Comparison of ENCODE assay signal across 1 cellular context in genomic region chr1:201543871-201544521, GRCh38.
TF ChIP-seq lines count a peak whose summit lies in the region.

No MANE protein-coding gene starts in this region.

TF ChIP-seq in endothelial cell of umbilical vein, 7 proteins besides CTCF, POLR2A, EP300 and RAD21:
- TF ChIP-seq MAX (IDR thresholded peaks at IDR 0.05; ENCODE audit: insufficient read depth, insufficient read length) (no peak), FOS (IDR thresholded peaks at IDR 0.05; ENCODE audit: borderline replicate concordance, insufficient read depth, low read length) (no peak), JUN (IDR thresholded peaks at IDR 0.05; ENCODE audit: borderline replicate concordance, insufficient read depth, insufficient read length, low read depth) (no peak), POLR2AphosphoS5 (IDR thresholded peaks at IDR 0.05; ENCODE audit: insufficient read depth, low read depth, low read length) (no peak), GATA2 (IDR thresholded peaks at IDR 0.05; ENCODE audit: insufficient read depth, insufficient read length, low read depth, low read length) (no peak), MYC (IDR thresholded peaks at IDR 0.05; ENCODE audit: low read depth, low read length) (no peak), EZH2 (IDR thresholded peaks at IDR 0.05; ENCODE audit: borderline replicate concordance, low read depth, low read length, severe bottlenecking) (no peak)
